In genomic region chr3:70982700-70983140, GRCh38 we compare ENCODE assay signal across 8 cellular contexts.
DNase-seq lines count a peak whose midpoint lies in the region; ATAC-seq and TF ChIP-seq lines count a peak whose summit lies in the region.

No MANE protein-coding gene starts in this region.

- no peaks in the 10 kb centered on the region for H3K27me3 ChIP-seq in left lung

- ATAC-seq in left lung (peak; percentile 76), GM21447 (IDR thresholded peaks at IDR 0.05; ENCODE audit: unreplicated experiment) (no peak)

- no peaks in the 10 kb centered on the region for H3K9me3 ChIP-seq in left lung

- CTCF ChIA-PET in RWPE1 (lab: Yijun Ruan, JAX), result interaction anchor here (0.6 kb wide), 1 partner anchor 810 kb away, joined by 7 read pairs; no protein-coding TSS in a partner anchor

- intact Hi-C loops in left lung (cut with DNase I), result no loop called here

- peak overlapping the region; percentile 88 for H3K27ac ChIP-seq in RWPE1
- H3K27ac ChIP-seq in left lung, result peak overlapping the region; percentile 82 to 84
- peak overlapping the region; percentile 43 for H3K27ac ChIP-seq in substantia nigra (ENCODE audit: low read depth, low read length, poor library complexity, severe bottlenecking)

- no peak overlapping the region for H3K4me3 ChIP-seq in left lung

- H3K36me3 ChIP-seq in left lung, result peaks cover 0 to 54% of the 10 kb centered on the region in 2 donors

- POLR2A ChIA-PET in RWPE1 (lab: Yijun Ruan, JAX; ENCODE audit: low non-redundant PET), result no interaction called here

- TF ChIP-seq CTCF in RWPE1 (conservative IDR thresholded peaks at IDR 0.05; ENCODE audit: low read depth) (no peak), left lung (IDR thresholded peaks at IDR 0.05) (no peak)

- H3K4me1 ChIP-seq in left lung, result peaks cover 19 to 42% of the 10 kb centered on the region in 2 donors

- DNase-seq in EH (ENCODE audit: low read depth), result peak; percentile 89
- DNase-seq in HCEC 1CT, result peak; percentile 69
- DNase-seq in RWPE1 (ENCODE audit: low spot score), result peak; percentile 55
- DNase-seq in dermis blood vessel endothelial cell, result peak; percentile 87
- peak in 1 of 2 donors; percentile 38 for DNase-seq in left lung
- peak in 30 of 49 donors; percentile 2 to 68 (median 22) for DNase-seq in substantia nigra (lab: John Stamatoyannopoulos, UW)
- no peak for DNase-seq in NCI-H1105 (lab: John Stamatoyannopoulos, UW)
